ENCODE assay signal across 20 cellular contexts in genomic region chr12:105099355-105099754, GRCh38.
"Had no signal": no experiment of that assay in that cellular context is flagged by ENCODE, and none has a peak within 500 bp of the region (broad histone marks: within the 10 kb centered on the region; RNA-seq: fewer than 3 reads in every experiment).

No MANE protein-coding gene starts in this region.

- H3K27ac Mint-ChIP-seq: activated CD8-positive, alpha-beta memory T cell treated with anti-CD3 and anti-CD28 coated beads, Interleukin-2, amount 10 ng/mL, durations not matched to agents 7 days and 5 days; activated naive CD4-positive, alpha-beta T cell treated with anti-CD3 and anti-CD28 coated beads for 36 hours; activated naive CD8-positive, alpha-beta T cell treated with anti-CD3 and anti-CD28 coated beads, Interleukin-2, amount 50 U/mL, for 24 hours; activated T-helper 2 cell treated with anti-CD3 and anti-CD28 coated beads, Interferon-gamma antibody, Interleukin-2, Interleukin-4, amounts not matched to agents 10 μg/mL and 5 μg/mL and 100 μg/mL, durations not matched to agents 14 hours and 24 hours and 36 hours; memory B cell; natural killer cell treated with Interleukin-12 subunit alpha and Interleukin-12 subunit beta and Interleukin-15 and Interleukin-18, amount 100 ng/mL, for 72 hours had no signal

- H3K36me3 ChIP-seq: transverse colon, WERI-Rb-1 had no signal

- H3K4me1 Mint-ChIP-seq: activated CD8-positive, alpha-beta memory T cell treated with anti-CD3 and anti-CD28 coated beads, Interleukin-2, amount 10 ng/mL, durations not matched to agents 7 days and 5 days; activated naive CD8-positive, alpha-beta T cell treated with anti-CD3 and anti-CD28 coated beads, Interleukin-2, amount 50 U/mL, for 24 hours had no signal

- H3K4me1 ChIP-seq: transverse colon had no signal

- DNase-seq: activated CD4-positive, alpha-beta T cell treated with anti-CD3 and anti-CD28 coated beads, Interleukin-2, amount 50 U/mL, for 48 hours; activated CD8-positive, alpha-beta memory T cell treated with anti-CD3 and anti-CD28 coated beads, Interleukin-2, amount 10 ng/mL, durations not matched to agents 7 days and 5 days; activated naive CD4-positive, alpha-beta T cell treated with anti-CD3 and anti-CD28 coated beads for 36 hours; activated naive CD8-positive, alpha-beta T cell treated with anti-CD3 and anti-CD28 coated beads, Interleukin-2, amount 50 U/mL, for 24 hours; activated T-cell treated with anti-CD3 and anti-CD28 coated beads, Interleukin-2, amount 50 U/mL, for 1 hour; aorta; dermis blood vessel endothelial cell; foreskin melanocyte; head of caudate nucleus; kidney glomerular epithelial cell; left ventricle myocardium superior; mucosa of descending colon; stimulated activated CD4-positive, alpha-beta T cell treated with anti-CD3 and anti-CD28 coated beads, Interleukin-4, amount 100 ng/mL, for 24 hours; stimulated activated naive CD4-positive, alpha-beta T cell treated with Interleukin-2 at 50 U/mL for 16 hours; T-helper 9 cell; transverse colon; WERI-Rb-1 had no signal

- H3K4me3 Mint-ChIP-seq: activated CD8-positive, alpha-beta memory T cell treated with anti-CD3 and anti-CD28 coated beads, Interleukin-2, amount 10 ng/mL, durations not matched to agents 7 days and 5 days; activated naive CD4-positive, alpha-beta T cell treated with anti-CD3 and anti-CD28 coated beads for 36 hours; activated naive CD8-positive, alpha-beta T cell treated with anti-CD3 and anti-CD28 coated beads, Interleukin-2, amount 50 U/mL, for 24 hours; memory B cell; natural killer cell treated with Interleukin-12 subunit alpha and Interleukin-12 subunit beta and Interleukin-15 and Interleukin-18, amount 100 ng/mL, for 72 hours had no signal

- H3K4me3 ChIP-seq: mucosa of descending colon, transverse colon had no signal

- ATAC-seq: activated CD8-positive, alpha-beta memory T cell treated with anti-CD3 and anti-CD28 coated beads, Interleukin-2, amount 10 ng/mL, durations not matched to agents 7 days and 5 days; activated naive CD8-positive, alpha-beta T cell treated with anti-CD3 and anti-CD28 coated beads, Interleukin-2, amount 50 U/mL, for 24 hours; left ventricle myocardium superior; mucosa of descending colon; natural killer cell treated with Interleukin-12 subunit alpha and Interleukin-12 subunit beta and Interleukin-15 and Interleukin-18, amount 100 ng/mL, for 72 hours had no signal

- H3K9me3 Mint-ChIP-seq: natural killer cell treated with Interleukin-12 subunit alpha and Interleukin-12 subunit beta and Interleukin-15 and Interleukin-18, amount 100 ng/mL, for 72 hours had no signal

- H3K27me3 ChIP-seq: transverse colon had no signal
